ENCODE assay signal across 6 cellular contexts in the genomic region with DNA sequence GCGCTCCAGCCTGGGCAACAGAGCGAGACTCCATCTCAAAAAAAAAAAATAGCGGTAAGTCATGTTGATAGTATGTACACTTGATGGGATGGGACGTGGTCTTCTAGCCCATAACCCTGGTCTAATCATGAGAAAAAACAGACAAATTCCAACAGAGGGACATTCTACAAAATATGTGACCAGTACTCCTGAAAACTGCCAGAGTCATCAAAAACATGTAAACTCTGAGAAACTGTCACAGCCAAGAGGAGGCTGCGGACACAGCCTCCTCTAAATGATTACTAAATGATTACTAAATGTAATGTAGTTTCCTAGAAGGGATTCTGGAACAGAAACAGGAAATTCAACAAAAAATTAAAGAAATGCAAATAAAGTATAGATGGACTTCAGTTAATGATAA.
"Had no signal": no experiment of that assay in that cellular context is flagged by ENCODE, and none has a peak within 500 bp of the region (broad histone marks: within the 10 kb centered on the region; RNA-seq: fewer than 3 reads in every experiment).

No MANE protein-coding gene starts in this region.

- FAIRE-seq: GM12878, GM12891, GM12892, GM18507 had no signal

- H3K4me3 ChIP-seq: GM12878 had no signal

- ATAC-seq: GM12878 had no signal

- DNase-seq: GDM1, GF-D8 had no signal
